Comparison of ENCODE assay signal across 8 cellular contexts in genomic region chr1:232627645-232628334, GRCh38. TPM values are rescaled to one million over a fixed set of nuclear protein-coding genes. Genes with fewer than 3 reads are reported as not detected.
DNase-seq lines count a peak whose midpoint lies in the region; ATAC-seq and TF ChIP-seq lines count a peak whose summit lies in the region.

No MANE protein-coding gene starts in this region.

- H3K9me3 ChIP-seq in mammary epithelial cell (replicated peaks; ENCODE audit: insufficient read depth, low read length) (no peaks in the 10 kb centered on the region), mesodermal cell (ENCODE audit: control insufficient read depth, low read length) (no peaks in the 10 kb centered on the region)

- H3K4me1 ChIP-seq in mammary epithelial cell (ENCODE audit: insufficient read depth, low read length) = peaks cover 16% of the 10 kb centered on the region
- H3K4me1 ChIP-seq in mesodermal cell (ENCODE audit: control insufficient read depth, insufficient read depth, low read length, poor library complexity, severe bottlenecking) = peaks cover 7% of the 10 kb centered on the region

- no peaks in the 10 kb centered on the region for H3K9me3 Mint-ChIP-seq in activated CD8-positive, alpha-beta memory T cell treated with anti-CD3 and anti-CD28 coated beads, Interleukin-2, amount 10 ng/mL, durations not matched to agents 7 days and 5 days (ENCODE audit: low read depth)

- TF ChIP-seq CTCF in AG09309 (IDR thresholded peaks at IDR 0.05; ENCODE audit: control insufficient read depth, insufficient read depth, low read depth, low read length, missing control alignments) (peak; percentile 41), GM12875 (IDR thresholded peaks at IDR 0.05; ENCODE audit: borderline replicate concordance, insufficient read depth, low read depth, low read length) (0 out of 2 replicates have a peak, but pooled peaks have one; percentile 5), mammary epithelial cell (conservative IDR thresholded peaks at IDR 0.05 in 1 of 2, IDR thresholded peaks at IDR 0.05 in 1 of 2; ENCODE audit: extremely low read depth in 1 of 2, insufficient read depth in 1 of 2, low read depth in 1 of 2, low read length in 2 of 2) (peak; percentile 69 to 76)

- H3K79me2 ChIP-seq in mammary epithelial cell (ENCODE audit: insufficient read depth, low read length) = no peaks in the 10 kb centered on the region

- no peaks in the 10 kb centered on the region for H3K36me3 Mint-ChIP-seq in activated CD8-positive, alpha-beta memory T cell treated with anti-CD3 and anti-CD28 coated beads, Interleukin-2, amount 10 ng/mL, durations not matched to agents 7 days and 5 days

- no peak for DNase-seq in AG09309 (ENCODE audit: low read depth)
- peak; percentile 30 for DNase-seq in NCI-H2227 treated with DMSO at 0.1 percent for 48 hours (lab: John Stamatoyannopoulos, UW)
- DNase-seq in mammary epithelial cell = peak; percentile 67
- no peak for DNase-seq in activated CD8-positive, alpha-beta memory T cell treated with anti-CD3 and anti-CD28 coated beads, Interleukin-2, amount 10 ng/mL, durations not matched to agents 7 days and 5 days
- DNase-seq in stimulated activated CD4-positive, alpha-beta T cell treated with anti-CD3 and anti-CD28 coated beads, Interleukin-1b, Interleukin-23, amount 100 ng/mL, for 48 hours = no peak

- CTCF ChIA-PET in mammary epithelial cell (lab: Charles Lee; ENCODE audit: low non-redundant PET) = interaction anchor here (0.5 to 1.3 kb wide), 11 partner anchors 10 to 871 kb away, joined by 3 to 9 read pairs (median 5); no protein-coding TSS in a partner anchor
- CTCF ChIA-PET in activated CD8-positive, alpha-beta memory T cell treated with anti-CD3 and anti-CD28 coated beads, Interleukin-2, amount 10 ng/mL, durations not matched to agents 7 days and 5 days (lab: Charles Lee) = interaction anchor here (0.8 to 1.7 kb wide), 9 partner anchors 12 to 761 kb away, joined by 3 to 10 read pairs (median 3); no protein-coding TSS in a partner anchor

- H2AFZ ChIP-seq in mammary epithelial cell (ENCODE audit: low read depth, low read length) = no peak overlapping the region

- H3K27ac ChIP-seq in mammary epithelial cell (ENCODE audit: insufficient read depth, low read depth, low read length) (no peak overlapping the region), mesodermal cell (ENCODE audit: low read depth, low read length, severe bottlenecking) (no peak overlapping the region)

- peaks cover 42% of the 10 kb centered on the region for H3K27me3 Mint-ChIP-seq in activated CD8-positive, alpha-beta memory T cell treated with anti-CD3 and anti-CD28 coated beads, Interleukin-2, amount 10 ng/mL, durations not matched to agents 7 days and 5 days

- no peaks in the 10 kb centered on the region for H3K27me3 ChIP-seq in mammary epithelial cell (ENCODE audit: insufficient read depth, low read length)

- 54% methylated on average over 4 of the region's 4 CpGs for WGBS in mammary epithelial cell (ENCODE audit: low coverage, missing lambda C conversion rate)
- 60 to 64% methylated on average over 2 to 3 of the region's 4 CpGs for WGBS in mesodermal cell (ENCODE audit: insufficient coverage in 2 of 2), 2 experiments

- no peaks in the 10 kb centered on the region for H4K20me1 ChIP-seq in mammary epithelial cell (ENCODE audit: insufficient read depth, low read length)

- no peak overlapping the region for H3K4me3 Mint-ChIP-seq in activated CD8-positive, alpha-beta memory T cell treated with anti-CD3 and anti-CD28 coated beads, Interleukin-2, amount 10 ng/mL, durations not matched to agents 7 days and 5 days

- in situ Hi-C loops in mammary epithelial cell (cut with MboI; ENCODE audit: low sequenced_read_pairs in 2 of 2) = loop anchor here (5.0 to 25.0 kb wide), 5 partner anchors 335 to 755 kb away; partner anchors contain the start of gene NTPCR (in 1 of the 2)

- intact Hi-C loops in mammary epithelial cell (cut with micrococcal nuclease) = loop anchor here (1.0 to 10.0 kb wide), 7 partner anchors 98 to 902 kb away; no protein-coding TSS in a partner anchor

- BruUV-seq in mammary epithelial cell (replicated peaks; lab: Mats Ljungman, UMichigan) = no TSS peak

- H3K27ac Mint-ChIP-seq in activated CD8-positive, alpha-beta memory T cell treated with anti-CD3 and anti-CD28 coated beads, Interleukin-2, amount 10 ng/mL, durations not matched to agents 7 days and 5 days = no peak overlapping the region

- H3K4me2 ChIP-seq in mammary epithelial cell (ENCODE audit: insufficient read depth, low read depth, low read length) = no peak overlapping the region

- H3K4me3 ChIP-seq in AG09309 (ENCODE audit: control insufficient read depth, low read depth, low read length) (no peak overlapping the region; the same call in 1 of the 2 replicates), GM12875 (ENCODE audit: low read depth, low read length) (no peak overlapping the region), mammary epithelial cell (replicated peaks in 1 of 3; ENCODE audit: insufficient read depth in 1 of 3, low read depth in 2 of 3, low read length in 3 of 3) (no peak overlapping the region), mesodermal cell (ENCODE audit: extremely low read depth, insufficient read depth, low read length, poor library complexity, severe bottlenecking) (peak overlapping the region; percentile 68)

- no peaks in the 10 kb centered on the region for H3K36me3 ChIP-seq in mammary epithelial cell (ENCODE audit: insufficient read depth, low read length)
- no peaks in the 10 kb centered on the region for H3K36me3 ChIP-seq in mesodermal cell (ENCODE audit: control insufficient read depth, insufficient read depth, low read length)

- peaks cover 14% of the 10 kb centered on the region for H3K4me1 Mint-ChIP-seq in activated CD8-positive, alpha-beta memory T cell treated with anti-CD3 and anti-CD28 coated beads, Interleukin-2, amount 10 ng/mL, durations not matched to agents 7 days and 5 days

- dilution Hi-C loops in mammary epithelial cell (cut with HindIII; ENCODE audit: low sequenced_read_pairs) = no loop called here

- no peak for ATAC-seq in HG02610 (IDR thresholded peaks at IDR 0.05; ENCODE audit: unreplicated experiment)
- ATAC-seq in activated CD8-positive, alpha-beta memory T cell treated with anti-CD3 and anti-CD28 coated beads, Interleukin-2, amount 10 ng/mL, durations not matched to agents 7 days and 5 days = no peak

- no peak overlapping the region for H3K9ac ChIP-seq in mammary epithelial cell (ENCODE audit: insufficient read depth, low read length)

RNA-seq across cellular contexts. Expression of gene SIPA1L2, which starts 2.1 kb away (rescaled TPM):
- total RNA-seq in mammary epithelial cell = 10 to 100 TPM in 1 of 2 donors, 1 to 10 TPM in 1; 3.8 to 19.8 TPM
- 2.5 TPM for polyA plus RNA-seq in mammary epithelial cell
- 2.0 TPM for polyA minus RNA-seq in mammary epithelial cell
- polyA plus RNA-seq in mesodermal cell (2013, experiment 1 of 2) = 69.3 TPM
- polyA plus RNA-seq in mesodermal cell (2013, experiment 2 of 2) = 74.6 TPM
- total RNA-seq in activated CD8-positive, alpha-beta memory T cell treated with anti-CD3 and anti-CD28 coated beads, Interleukin-2, amount 10 ng/mL, durations not matched to agents 7 days and 5 days = under 1 TPM; 0.41 to 0.91 TPM

Comparison
In these comparisons a context has a peak if more than half of its experiments do, and no peak if none do; other contexts are left out.
1. DNase-seq: peak in NCI-H2227 treated with DMSO at 0.1 percent for 48 hours (single experiment) and mammary epithelial cell (single experiment); none in AG09309 (single experiment), activated CD8-positive, alpha-beta memory T cell treated with anti-CD3 and anti-CD28 coated beads, Interleukin-2, amount 10 ng/mL, durations not matched to agents 7 days and 5 days (single experiment) and stimulated activated CD4-positive, alpha-beta T cell treated with anti-CD3 and anti-CD28 coated beads, Interleukin-1b, Interleukin-23, amount 100 ng/mL, for 48 hours (single experiment).
2. CTCF ChIP-seq: peak in every context shown above with its lines; median percentile 72 in mammary epithelial cell; 41 in AG09309; 5 in GM12875.